11 cellular contexts compared by ENCODE assay signal in genomic region chr6:108872001-108872974, GRCh38. TPM values are rescaled to one million over a fixed set of nuclear protein-coding genes. Genes with fewer than 3 reads are reported as not detected.
A peak's percentile ranks its signal among the peaks of the same experiment; 100 is the strongest.
DNase-seq lines count a peak whose midpoint lies in the region; ATAC-seq and TF ChIP-seq lines count a peak whose summit lies in the region.
"Had no signal": no experiment of that assay in that cellular context is flagged by ENCODE, and none has a peak within 500 bp of the region (broad histone marks: within the 10 kb centered on the region; RNA-seq: fewer than 3 reads in every experiment).

No MANE protein-coding gene starts in this region.

- H3K27me3 ChIP-seq in lower lobe of right lung (ENCODE audit: low read depth) (no peaks in the 10 kb centered on the region), hepatocyte (no peaks in the 10 kb centered on the region)
- H3K27me3 ChIP-seq: testis had no signal

- CTCF ChIA-PET in HEK293 (lab: Yijun Ruan, JAX), result interaction anchor here (0.5 to 2.0 kb wide), 8 partner anchors 10 to 345 kb away, joined by 3 to 7 read pairs (median 4); no protein-coding TSS in a partner anchor
- CTCF ChIA-PET in activated CD8-positive, alpha-beta memory T cell treated with anti-CD3 and anti-CD28 coated beads, Interleukin-2, amount 10 ng/mL, durations not matched to agents 7 days and 5 days (lab: Charles Lee), result interaction anchor here (0.6 to 4.3 kb wide), 10 partner anchors 9 to 330 kb away, joined by 3 to 29 read pairs (median 4); no protein-coding TSS in a partner anchor

- H3K9me3 ChIP-seq in HEK293 (ENCODE audit: control insufficient read depth, insufficient read depth, low read depth, low read length) (no peaks in the 10 kb centered on the region), lower lobe of right lung (no peaks in the 10 kb centered on the region), hepatocyte (ENCODE audit: low read depth) (no peaks in the 10 kb centered on the region)
- H3K9me3 ChIP-seq: testis had no signal

- H3K36me3 ChIP-seq in HEK293 (ENCODE audit: control insufficient read depth in 2 of 2, insufficient read depth in 1 of 2, low read length in 2 of 2) (no peaks in the 10 kb centered on the region; a peak in 1 of 3 replicates), lower lobe of right lung (peaks cover 3% of the 10 kb centered on the region), hepatocyte (replicated peaks; ENCODE audit: insufficient read depth, low read depth) (no peaks in the 10 kb centered on the region)

- H3K27me3 Mint-ChIP-seq in activated CD8-positive, alpha-beta memory T cell treated with anti-CD3 and anti-CD28 coated beads, Interleukin-2, amount 10 ng/mL, durations not matched to agents 7 days and 5 days, result peaks cover 3% of the 10 kb centered on the region

- DNase-seq in Ammon's horn (ENCODE audit: low spot score) (peak; percentile 49), lower lobe of right lung (no peak), hepatocyte (ENCODE audit: low spot score) (no peak), D341Med (ENCODE audit: low spot score) (no peak), NCI-H1048 (lab: John Stamatoyannopoulos, UW) (no peak)
- peak; percentile 68 for DNase-seq in activated CD8-positive, alpha-beta memory T cell treated with anti-CD3 and anti-CD28 coated beads, Interleukin-2, amount 10 ng/mL, durations not matched to agents 7 days and 5 days
- DNase-seq: NCI-H774, testis had no signal

- POLR2A ChIA-PET in HEK293 (lab: Yijun Ruan, JAX), result interaction anchor here (0.8 kb wide), 1 partner anchor 1202 kb away, joined by 3 read pairs; no protein-coding TSS in a partner anchor

- H3K4me3 Mint-ChIP-seq in activated CD8-positive, alpha-beta memory T cell treated with anti-CD3 and anti-CD28 coated beads, Interleukin-2, amount 10 ng/mL, durations not matched to agents 7 days and 5 days, result no peak overlapping the region

- no peaks in the 10 kb centered on the region for H4K20me1 ChIP-seq in hepatocyte (ENCODE audit: insufficient read depth, poor library complexity, severe bottlenecking)

- H3K4me2 ChIP-seq in hepatocyte, result no peak overlapping the region
- H3K4me2 ChIP-seq: smooth muscle cell had no signal

- intact Hi-C loops in lower lobe of right lung (cut with DNase I), result no loop called here

- ATAC-seq in activated CD8-positive, alpha-beta memory T cell treated with anti-CD3 and anti-CD28 coated beads, Interleukin-2, amount 10 ng/mL, durations not matched to agents 7 days and 5 days, result peak; percentile 8
- ATAC-seq in lower lobe of right lung (peak; percentile 70 to 74), HG03354 (IDR thresholded peaks at IDR 0.05; ENCODE audit: poor library complexity, severe bottlenecking, unreplicated experiment) (no peak)

- 70% methylated on average over 11 of the region's 11 CpGs for WGBS in hepatocyte (ENCODE audit: low lambda C conversion rate, missing lambda C conversion rate)

- no peaks in the 10 kb centered on the region for H3K9me3 Mint-ChIP-seq in activated CD8-positive, alpha-beta memory T cell treated with anti-CD3 and anti-CD28 coated beads, Interleukin-2, amount 10 ng/mL, durations not matched to agents 7 days and 5 days (ENCODE audit: low read depth)

- H3K27ac ChIP-seq in HEK293 (ENCODE audit: extremely low read depth, low read depth, low read length) (no peak overlapping the region), lower lobe of right lung (peak overlapping the region; percentile 71), hepatocyte (no peak overlapping the region)
- H3K27ac ChIP-seq: testis had no signal

- TF ChIP-seq CTCF in HEK293 (tag by site-specific recombination; IDR thresholded peaks at IDR 0.05), result no peak
- no peak for TF ChIP-seq CTCF in lower lobe of right lung (IDR thresholded peaks at IDR 0.05)
- no peak for TF ChIP-seq CTCF in hepatocyte (IDR thresholded peaks at IDR 0.05; ENCODE audit: poor library complexity)

- peaks cover 68% of the 10 kb centered on the region for H3K4me1 Mint-ChIP-seq in activated CD8-positive, alpha-beta memory T cell treated with anti-CD3 and anti-CD28 coated beads, Interleukin-2, amount 10 ng/mL, durations not matched to agents 7 days and 5 days

- H3K79me2 ChIP-seq in hepatocyte, result no peaks in the 10 kb centered on the region

- H3K4me1 ChIP-seq in HEK293 (ENCODE audit: control insufficient read depth, insufficient read depth, low read length) (no peaks in the 10 kb centered on the region), lower lobe of right lung (peaks cover 64% of the 10 kb centered on the region), hepatocyte (ENCODE audit: insufficient read depth) (no peaks in the 10 kb centered on the region)
- H3K4me1 ChIP-seq: testis had no signal

- H3K4me3 ChIP-seq in HEK293 (ENCODE audit: low read depth, low read length) (no peak overlapping the region), lower lobe of right lung (no peak overlapping the region), hepatocyte (no peak overlapping the region)
- H3K4me3 ChIP-seq: smooth muscle cell, testis had no signal

- H3K27ac Mint-ChIP-seq in activated CD8-positive, alpha-beta memory T cell treated with anti-CD3 and anti-CD28 coated beads, Interleukin-2, amount 10 ng/mL, durations not matched to agents 7 days and 5 days, result peak overlapping the region; percentile 100

- peaks cover 58% of the 10 kb centered on the region for H3K36me3 Mint-ChIP-seq in activated CD8-positive, alpha-beta memory T cell treated with anti-CD3 and anti-CD28 coated beads, Interleukin-2, amount 10 ng/mL, durations not matched to agents 7 days and 5 days

- no peak overlapping the region for H2AFZ ChIP-seq in hepatocyte

- H3K9me2 ChIP-seq in hepatocyte (replicated peaks; ENCODE audit: insufficient read depth), result no peaks in the 10 kb centered on the region

TF ChIP-seq in HEK293, 187 proteins besides CTCF, POLR2A, EP300 and RAD21:
- TF ChIP-seq ZNF211 (tag by site-specific recombination; IDR thresholded peaks at IDR 0.05; ENCODE audit: low read depth), result no peak
- no peak for TF ChIP-seq KLF7 (tag by site-specific recombination; IDR thresholded peaks at IDR 0.05; ENCODE audit: borderline replicate concordance)
- peak; percentile 45; the same call in 1 of the 2 replicates for TF ChIP-seq ZIC2 (tag by site-specific recombination; IDR thresholded peaks at IDR 0.05)
- TF ChIP-seq ZNF670 (tag by site-specific recombination; IDR thresholded peaks at IDR 0.05; ENCODE audit: low read depth), result no peak
- no peak for TF ChIP-seq ZNF2 (tag by site-specific recombination; IDR thresholded peaks at IDR 0.05)
- no peak for TF ChIP-seq ZNF626 (tag by site-specific recombination; IDR thresholded peaks at IDR 0.05)
- no peak for TF ChIP-seq ZNF157 (tag by site-specific recombination; IDR thresholded peaks at IDR 0.05)
- TF ChIP-seq ZNF600 (tag by site-specific recombination; IDR thresholded peaks at IDR 0.05), result no peak
- TF ChIP-seq SP2 (tag by site-specific recombination; IDR thresholded peaks at IDR 0.05), result no peak

RNA-seq across cellular contexts. Expression of gene ARMC2, which starts 24.1 kb away (rescaled TPM):
- 10 to 100 TPM; 10.8 to 19.2 TPM for total RNA-seq in activated CD8-positive, alpha-beta memory T cell treated with anti-CD3 and anti-CD28 coated beads, Interleukin-2, amount 10 ng/mL, durations not matched to agents 7 days and 5 days
- total RNA-seq in lower lobe of right lung, result 10.8 TPM
- total RNA-seq in hepatocyte, result 1.8 and 2.8 TPM in 2 replicates
- 4.8 and 6.7 TPM in 2 replicates for polyA plus RNA-seq in hepatocyte

Comparison
In these comparisons a context has a peak if more than half of its experiments do, and no peak if none do; other contexts are left out.
1. DNase-seq: peak in Ammon's horn (single experiment) and activated CD8-positive, alpha-beta memory T cell treated with anti-CD3 and anti-CD28 coated beads, Interleukin-2, amount 10 ng/mL, durations not matched to agents 7 days and 5 days (single experiment); none in lower lobe of right lung (single experiment), hepatocyte (single experiment), D341Med (single experiment) and NCI-H1048 (single experiment).